Comparison of ENCODE assay signal across 16 cellular contexts in the genomic region with DNA sequence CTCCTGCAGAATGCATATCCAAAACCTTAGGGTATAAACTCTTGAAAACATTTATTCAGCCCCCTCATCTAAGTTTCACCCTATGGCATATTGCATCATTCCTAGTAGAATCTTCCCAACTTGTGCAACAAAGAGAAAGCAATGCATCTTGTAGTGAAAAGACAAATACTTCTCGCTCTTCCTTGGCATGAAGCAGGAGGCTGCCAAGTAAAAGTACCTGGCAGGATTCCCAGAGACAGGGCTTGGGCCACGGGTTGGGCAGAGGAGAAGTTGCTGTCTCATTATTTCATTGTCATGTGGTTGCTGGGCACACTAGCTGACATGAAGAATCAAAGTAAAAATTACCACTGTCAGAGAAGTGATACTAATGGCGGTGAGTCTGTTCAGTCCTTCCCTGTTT.
A peak's percentile ranks its signal among the peaks of the same experiment; 100 is the strongest.
DNase-seq lines count a peak whose midpoint lies in the region; ATAC-seq and TF ChIP-seq lines count a peak whose summit lies in the region.
"Had no signal": no experiment of that assay in that cellular context is flagged by ENCODE, and none has a peak within 500 bp of the region (broad histone marks: within the 10 kb centered on the region; RNA-seq: fewer than 3 reads in every experiment).

No MANE protein-coding gene starts in this region.

- H3K4me1 ChIP-seq in SK-N-SH (ENCODE audit: control insufficient read depth in 1 of 2, insufficient read depth in 2 of 2, low read depth in 1 of 2, low read length in 1 of 2), result no peaks in the 10 kb centered on the region
- H3K4me1 ChIP-seq in sigmoid colon, result peaks cover 0 to 11% (median 2%) of the 10 kb centered on the region in 4 donors
- H3K4me1 ChIP-seq: suprapubic skin had no signal

- H3K36me3 ChIP-seq in SK-N-SH (replicated peaks in 1 of 2; ENCODE audit: control insufficient read depth in 1 of 2, insufficient read depth in 2 of 2, low read length in 1 of 2) (no peaks in the 10 kb centered on the region), sigmoid colon (no peaks in the 10 kb centered on the region)
- H3K36me3 ChIP-seq: suprapubic skin had no signal

- no peak overlapping the region for H3K4me2 ChIP-seq in SK-N-SH

- DNase-seq in HT1080 (ENCODE audit: low read depth), result peak; percentile 41
- DNase-seq in SK-N-SH, result no peak
- peak; percentile 4 for DNase-seq in fibroblast of pulmonary artery (ENCODE audit: low read depth)
- DNase-seq in sigmoid colon, result peak; percentile 80
- no peak for DNase-seq in HK-2 (ENCODE audit: unreplicated experiment)
- no peak for DNase-seq in NCI-H1930 (lab: John Stamatoyannopoulos, UW)
- DNase-seq: activated CD4-positive, alpha-beta T cell treated with anti-CD3 and anti-CD28 coated beads, Interleukin-2, amount 10 ng/mL, durations not matched to agents 7 days and 5 days; activated naive CD8-positive, alpha-beta T cell treated with anti-CD3 and anti-CD28 coated beads for 36 hours; activated T-cell treated with anti-CD3 and anti-CD28 coated beads, Interleukin-2, amount 50 U/mL, for 1 hour; effector memory CD4-positive, alpha-beta T cell; foreskin melanocyte; GM23248; retina; SIG-M5 had no signal

- H3K9ac ChIP-seq in SK-N-SH, result no peak overlapping the region
- H3K9ac ChIP-seq: GM23248 had no signal

- no peak for TF ChIP-seq RAD21 in SK-N-SH (IDR thresholded peaks at IDR 0.05; ENCODE audit: low read length)

- H3K27me3 ChIP-seq in SK-N-SH (ENCODE audit: insufficient read depth) (no peaks in the 10 kb centered on the region), sigmoid colon (no peaks in the 10 kb centered on the region)
- H3K27me3 ChIP-seq: suprapubic skin had no signal

- no peak overlapping the region for H3K4me3 ChIP-seq in SK-N-SH (ENCODE audit: low read depth in 2 of 2, low read length in 1 of 2)
- H3K4me3 ChIP-seq in fibroblast of pulmonary artery (replicated peaks; ENCODE audit: low read depth, low read length), result no peak overlapping the region
- no peak overlapping the region for H3K4me3 ChIP-seq in sigmoid colon
- H3K4me3 ChIP-seq: GM23248, suprapubic skin had no signal

- no peaks in the 10 kb centered on the region for H4K20me1 ChIP-seq in SK-N-SH (ENCODE audit: insufficient read depth)

- no peak for TF ChIP-seq POLR2A in sigmoid colon (IDR thresholded peaks at IDR 0.05)

- no peaks in the 10 kb centered on the region for H3K9me3 ChIP-seq in SK-N-SH
- H3K9me3 ChIP-seq in sigmoid colon, result no peaks in the 10 kb centered on the region
- H3K9me3 ChIP-seq: suprapubic skin had no signal

- TF ChIP-seq CTCF in SK-N-SH (IDR thresholded peaks at IDR 0.05) (no peak), fibroblast of pulmonary artery (IDR thresholded peaks at IDR 0.05; ENCODE audit: low read length, missing control alignments) (no peak), sigmoid colon (IDR thresholded peaks at IDR 0.05) (no peak)

- H2AFZ ChIP-seq in SK-N-SH (ENCODE audit: low read depth), result peak overlapping the region; percentile 51; the same call in 1 of the 2 replicates
- H2AFZ ChIP-seq: GM23248 had no signal

- no peak for ATAC-seq in GM21825 (IDR thresholded peaks at IDR 0.05; ENCODE audit: unreplicated experiment)

- H3K79me2 ChIP-seq in SK-N-SH (ENCODE audit: insufficient read depth), result no peaks in the 10 kb centered on the region

- intact Hi-C loops in sigmoid colon (cut with DNase I), result no loop called here

- no peak overlapping the region for H3K27ac ChIP-seq in SK-N-SH (ENCODE audit: low read depth in 2 of 2, low read length in 1 of 2)
- H3K27ac ChIP-seq in sigmoid colon, result peak overlapping the region; percentile 34 to 65 (median 62)
- H3K27ac ChIP-seq: GM23248, suprapubic skin had no signal

- TF ChIP-seq EP300 in SK-N-SH (IDR thresholded peaks at IDR 0.05; ENCODE audit: borderline replicate concordance in 1 of 2, low read depth in 1 of 2, low read length in 1 of 2) (no peak), sigmoid colon (IDR thresholded peaks at IDR 0.05) (peak in 2 of 4 donors; percentile 26 to 38)

- POLR2A ChIA-PET in SK-N-SH (lab: Yijun Ruan, JAX), result no interaction called here

- no peaks in the 10 kb centered on the region for H3K9me2 ChIP-seq in SK-N-SH

- 14% methylated on average over 3 of the region's 3 CpGs for WGBS in SK-N-SH (ENCODE audit: low lambda C conversion rate)
- WGBS in sigmoid colon, 2 donors, result 44 to 65% methylated on average over 3 of the region's 3 CpGs

- no peaks in the 10 kb centered on the region for H3F3A ChIP-seq in SK-N-SH (replicated peaks; ENCODE audit: insufficient read depth)

- CTCF ChIA-PET in SK-N-SH (lab: Yijun Ruan, JAX), result no interaction called here

TF ChIP-seq in SK-N-SH, 30 proteins besides CTCF, POLR2A, EP300 and RAD21:
- no peak for TF ChIP-seq EZH2phosphoT487 (IDR thresholded peaks at IDR 0.05; ENCODE audit: borderline replicate concordance, low read depth)
- no peak for TF ChIP-seq MXI1 (IDR thresholded peaks at IDR 0.05; ENCODE audit: low read depth, low read length)
- TF ChIP-seq TCF12 (IDR thresholded peaks at IDR 0.05), result no peak
- TF ChIP-seq SIN3A (IDR thresholded peaks at IDR 0.05; ENCODE audit: borderline replicate concordance, low read depth, low read length), result no peak
- no peak for TF ChIP-seq CHD2 (IDR thresholded peaks at IDR 0.05; ENCODE audit: low read length, partially characterized antibody)
- no peak for TF ChIP-seq ELF1 (IDR thresholded peaks at IDR 0.05)
- no peak for TF ChIP-seq RCOR1 (IDR thresholded peaks at IDR 0.05; ENCODE audit: low read length)
- TF ChIP-seq NRF1 (IDR thresholded peaks at IDR 0.05; ENCODE audit: low read depth, low read length), result no peak
- no peak for TF ChIP-seq GATA2 (CRISPR knock-in tag; IDR thresholded peaks at IDR 0.05)
- TF ChIP-seq, protein P1, sequence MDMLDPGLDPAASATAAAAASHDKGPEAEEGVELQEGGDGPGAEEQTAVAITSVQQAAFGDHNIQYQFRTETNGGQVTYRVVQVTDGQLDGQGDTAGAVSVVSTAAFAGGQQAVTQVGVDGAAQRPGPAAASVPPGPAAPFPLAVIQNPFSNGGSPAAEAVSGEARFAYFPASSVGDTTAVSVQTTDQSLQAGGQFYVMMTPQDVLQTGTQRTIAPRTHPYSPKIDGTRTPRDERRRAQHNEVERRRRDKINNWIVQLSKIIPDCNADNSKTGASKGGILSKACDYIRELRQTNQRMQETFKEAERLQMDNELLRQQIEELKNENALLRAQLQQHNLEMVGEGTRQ (IDR thresholded peaks at IDR 0.05; ENCODE audit: borderline replicate concordance, low read depth, low read length), result no peak
- TF ChIP-seq TEAD4 (IDR thresholded peaks at IDR 0.05; ENCODE audit: borderline replicate concordance, insufficient read depth), result no peak
- TF ChIP-seq MEF2A (IDR thresholded peaks at IDR 0.05; ENCODE audit: borderline replicate concordance, low read depth), result no peak
- TF ChIP-seq, protein P2, sequence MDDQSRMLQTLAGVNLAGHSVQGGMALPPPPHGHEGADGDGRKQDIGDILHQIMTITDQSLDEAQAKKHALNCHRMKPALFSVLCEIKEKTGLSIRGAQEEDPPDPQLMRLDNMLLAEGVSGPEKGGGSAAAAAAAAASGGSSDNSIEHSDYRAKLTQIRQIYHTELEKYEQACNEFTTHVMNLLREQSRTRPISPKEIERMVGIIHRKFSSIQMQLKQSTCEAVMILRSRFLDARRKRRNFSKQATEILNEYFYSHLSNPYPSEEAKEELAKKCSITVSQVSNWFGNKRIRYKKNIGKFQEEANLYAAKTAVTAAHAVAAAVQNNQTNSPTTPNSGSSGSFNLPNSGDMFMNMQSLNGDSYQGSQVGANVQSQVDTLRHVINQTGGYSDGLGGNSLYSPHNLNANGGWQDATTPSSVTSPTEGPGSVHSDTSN (IDR thresholded peaks at IDR 0.05), result no peak
- TF ChIP-seq FOXM1 (IDR thresholded peaks at IDR 0.05; ENCODE audit: low read depth), result no peak
- no peak for TF ChIP-seq RXRA (IDR thresholded peaks at IDR 0.05; ENCODE audit: borderline replicate concordance, low read depth)
- TF ChIP-seq, protein P3, sequence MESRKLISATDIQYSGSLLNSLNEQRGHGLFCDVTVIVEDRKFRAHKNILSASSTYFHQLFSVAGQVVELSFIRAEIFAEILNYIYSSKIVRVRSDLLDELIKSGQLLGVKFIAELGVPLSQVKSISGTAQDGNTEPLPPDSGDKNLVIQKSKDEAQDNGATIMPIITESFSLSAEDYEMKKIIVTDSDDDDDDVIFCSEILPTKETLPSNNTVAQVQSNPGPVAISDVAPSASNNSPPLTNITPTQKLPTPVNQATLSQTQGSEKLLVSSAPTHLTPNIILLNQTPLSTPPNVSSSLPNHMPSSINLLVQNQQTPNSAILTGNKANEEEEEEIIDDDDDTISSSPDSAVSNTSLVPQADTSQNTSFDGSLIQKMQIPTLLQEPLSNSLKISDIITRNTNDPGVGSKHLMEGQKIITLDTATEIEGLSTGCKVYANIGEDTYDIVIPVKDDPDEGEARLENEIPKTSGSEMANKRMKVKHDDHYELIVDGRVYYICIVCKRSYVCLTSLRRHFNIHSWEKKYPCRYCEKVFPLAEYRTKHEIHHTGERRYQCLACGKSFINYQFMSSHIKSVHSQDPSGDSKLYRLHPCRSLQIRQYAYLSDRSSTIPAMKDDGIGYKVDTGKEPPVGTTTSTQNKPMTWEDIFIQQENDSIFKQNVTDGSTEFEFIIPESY (IDR thresholded peaks at IDR 0.05; ENCODE audit: borderline replicate concordance, low read depth), result no peak
- TF ChIP-seq SMC3 (IDR thresholded peaks at IDR 0.05; ENCODE audit: low read depth, low read length), result no peak
- TF ChIP-seq, protein P4, sequence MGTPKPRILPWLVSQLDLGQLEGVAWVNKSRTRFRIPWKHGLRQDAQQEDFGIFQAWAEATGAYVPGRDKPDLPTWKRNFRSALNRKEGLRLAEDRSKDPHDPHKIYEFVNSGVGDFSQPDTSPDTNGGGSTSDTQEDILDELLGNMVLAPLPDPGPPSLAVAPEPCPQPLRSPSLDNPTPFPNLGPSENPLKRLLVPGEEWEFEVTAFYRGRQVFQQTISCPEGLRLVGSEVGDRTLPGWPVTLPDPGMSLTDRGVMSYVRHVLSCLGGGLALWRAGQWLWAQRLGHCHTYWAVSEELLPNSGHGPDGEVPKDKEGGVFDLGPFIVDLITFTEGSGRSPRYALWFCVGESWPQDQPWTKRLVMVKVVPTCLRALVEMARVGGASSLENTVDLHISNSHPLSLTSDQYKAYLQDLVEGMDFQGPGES (IDR thresholded peaks at IDR 0.05; ENCODE audit: low read depth, low read length), result no peak
- TF ChIP-seq RFX5 (IDR thresholded peaks at IDR 0.05; ENCODE audit: low read length), result no peak
TF ChIP-seq in SK-N-SH: peak in this region for 0.

Comparison
In these comparisons a context has a peak if more than half of its experiments do, and no peak if none do; other contexts are left out.
1. DNase-seq: peak in HT1080 (single experiment), fibroblast of pulmonary artery (single experiment) and sigmoid colon (single experiment); none in SK-N-SH (single experiment), HK-2 (single experiment) and NCI-H1930 (0 of 2).
2. H3K27ac ChIP-seq: peak in sigmoid colon (4 of 4); none in SK-N-SH (0 of 2).